ENCODE assay signal across 2 cellular contexts in the genomic region with DNA sequence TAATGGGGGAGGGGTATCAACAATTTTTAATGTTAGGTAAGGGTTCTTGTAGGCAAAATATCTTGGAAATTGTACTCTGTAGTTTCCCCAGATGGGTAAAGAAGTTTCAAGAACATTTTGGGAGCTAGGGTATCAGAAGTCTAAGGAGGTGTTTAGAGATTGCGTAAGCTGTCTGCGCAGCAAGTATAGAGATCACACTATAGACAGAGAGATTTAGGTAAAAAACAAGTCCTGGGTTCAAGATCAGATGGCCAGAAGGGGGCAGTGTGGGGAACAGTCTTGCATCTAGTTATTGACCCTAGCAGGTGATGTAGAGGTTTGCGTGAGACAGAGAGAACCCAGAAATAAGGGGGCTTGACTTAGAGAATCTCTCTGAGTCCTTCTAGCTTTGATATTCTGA.
A peak's percentile ranks its signal among the peaks of the same experiment; 100 is the strongest.
TF ChIP-seq lines count a peak whose summit lies in the region.

No MANE protein-coding gene starts in this region.

TF ChIP-seq in IMR-90, 13 proteins besides CTCF, POLR2A, EP300 and RAD21:
- TF ChIP-seq MXI1 (IDR thresholded peaks at IDR 0.05; ENCODE audit: borderline replicate concordance, low read depth, low read length), result no peak
- no peak for TF ChIP-seq MAFK (IDR thresholded peaks at IDR 0.05; ENCODE audit: low read depth, low read length)
- peak; percentile 52; the same call in 1 of the 2 replicates for TF ChIP-seq CEBPB (IDR thresholded peaks at IDR 0.05; ENCODE audit: low read depth, low read length)
- TF ChIP-seq, protein P1, sequence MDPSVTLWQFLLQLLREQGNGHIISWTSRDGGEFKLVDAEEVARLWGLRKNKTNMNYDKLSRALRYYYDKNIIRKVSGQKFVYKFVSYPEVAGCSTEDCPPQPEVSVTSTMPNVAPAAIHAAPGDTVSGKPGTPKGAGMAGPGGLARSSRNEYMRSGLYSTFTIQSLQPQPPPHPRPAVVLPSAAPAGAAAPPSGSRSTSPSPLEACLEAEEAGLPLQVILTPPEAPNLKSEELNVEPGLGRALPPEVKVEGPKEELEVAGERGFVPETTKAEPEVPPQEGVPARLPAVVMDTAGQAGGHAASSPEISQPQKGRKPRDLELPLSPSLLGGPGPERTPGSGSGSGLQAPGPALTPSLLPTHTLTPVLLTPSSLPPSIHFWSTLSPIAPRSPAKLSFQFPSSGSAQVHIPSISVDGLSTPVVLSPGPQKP (IDR thresholded peaks at IDR 0.05; ENCODE audit: borderline replicate concordance, low read depth, low read length), result no peak

TF ChIP-seq in WTC11, 78 proteins besides CTCF, POLR2A, EP300 and RAD21:
- TF ChIP-seq ZMAT4 (CRISPR knock-in tag; IDR thresholded peaks at IDR 0.05) (no peak), CBFB (CRISPR knock-in tag; IDR thresholded peaks at IDR 0.05; ENCODE audit: low read depth) (no peak), ESRRA (CRISPR knock-in tag; IDR thresholded peaks at IDR 0.05; ENCODE audit: borderline replicate concordance) (no peak), ZBTB21 (CRISPR knock-in tag; IDR thresholded peaks at IDR 0.05; ENCODE audit: borderline replicate concordance) (no peak), NR3C1 (CRISPR knock-in tag; conservative IDR thresholded peaks at IDR 0.05; ENCODE audit: low read depth) (no peak), AR (CRISPR knock-in tag; IDR thresholded peaks at IDR 0.05) (no peak), EMX1 (CRISPR knock-in tag; IDR thresholded peaks at IDR 0.05) (no peak), HMGA2 (CRISPR knock-in tag; IDR thresholded peaks at IDR 0.05) (no peak), ETV6 (CRISPR knock-in tag; IDR thresholded peaks at IDR 0.05) (no peak)
- TF ChIP-seq, protein P2, sequence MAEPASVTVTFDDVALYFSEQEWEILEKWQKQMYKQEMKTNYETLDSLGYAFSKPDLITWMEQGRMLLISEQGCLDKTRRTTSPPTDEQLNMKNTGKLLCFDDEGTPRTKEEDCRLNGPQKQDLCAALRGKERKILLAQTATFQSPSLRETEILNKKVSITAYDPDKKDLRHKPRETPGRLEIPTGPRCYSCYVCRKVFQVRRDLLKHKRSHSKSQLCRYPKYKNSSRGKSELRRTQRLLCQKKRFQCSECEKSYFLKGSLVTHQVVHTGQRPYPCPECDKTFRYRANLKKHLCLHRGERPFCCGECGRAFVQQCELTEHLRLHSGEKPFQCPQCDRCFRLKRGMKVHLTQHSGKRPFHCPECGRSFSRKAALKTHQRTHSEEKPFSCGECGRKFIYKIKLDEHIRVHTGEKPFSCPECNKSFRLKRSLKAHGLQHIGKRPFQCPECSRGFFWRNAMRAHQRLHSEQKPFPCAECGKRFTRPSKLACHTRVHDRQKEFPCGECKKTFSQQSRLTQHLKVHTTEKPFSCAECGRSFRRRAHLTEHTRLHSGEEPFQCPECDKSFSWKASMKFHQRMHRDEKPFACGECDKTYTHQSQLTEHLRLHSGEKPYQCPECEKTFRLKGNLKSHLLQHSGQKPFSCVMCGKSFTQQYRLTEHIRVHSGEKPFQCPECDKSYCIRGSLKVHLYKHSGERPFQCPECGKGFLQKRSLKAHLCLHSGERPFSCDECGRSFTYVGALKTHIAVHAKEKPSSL (CRISPR knock-in tag; conservative IDR thresholded peaks at IDR 0.05), result no peak
- TF ChIP-seq, protein P3, sequence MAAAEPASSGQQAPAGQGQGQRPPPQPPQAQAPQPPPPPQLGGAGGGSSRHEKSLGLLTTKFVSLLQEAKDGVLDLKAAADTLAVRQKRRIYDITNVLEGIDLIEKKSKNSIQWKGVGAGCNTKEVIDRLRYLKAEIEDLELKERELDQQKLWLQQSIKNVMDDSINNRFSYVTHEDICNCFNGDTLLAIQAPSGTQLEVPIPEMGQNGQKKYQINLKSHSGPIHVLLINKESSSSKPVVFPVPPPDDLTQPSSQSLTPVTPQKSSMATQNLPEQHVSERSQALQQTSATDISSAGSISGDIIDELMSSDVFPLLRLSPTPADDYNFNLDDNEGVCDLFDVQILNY (CRISPR knock-in tag; IDR thresholded peaks at IDR 0.05), result no peak
- TF ChIP-seq, protein P4, sequence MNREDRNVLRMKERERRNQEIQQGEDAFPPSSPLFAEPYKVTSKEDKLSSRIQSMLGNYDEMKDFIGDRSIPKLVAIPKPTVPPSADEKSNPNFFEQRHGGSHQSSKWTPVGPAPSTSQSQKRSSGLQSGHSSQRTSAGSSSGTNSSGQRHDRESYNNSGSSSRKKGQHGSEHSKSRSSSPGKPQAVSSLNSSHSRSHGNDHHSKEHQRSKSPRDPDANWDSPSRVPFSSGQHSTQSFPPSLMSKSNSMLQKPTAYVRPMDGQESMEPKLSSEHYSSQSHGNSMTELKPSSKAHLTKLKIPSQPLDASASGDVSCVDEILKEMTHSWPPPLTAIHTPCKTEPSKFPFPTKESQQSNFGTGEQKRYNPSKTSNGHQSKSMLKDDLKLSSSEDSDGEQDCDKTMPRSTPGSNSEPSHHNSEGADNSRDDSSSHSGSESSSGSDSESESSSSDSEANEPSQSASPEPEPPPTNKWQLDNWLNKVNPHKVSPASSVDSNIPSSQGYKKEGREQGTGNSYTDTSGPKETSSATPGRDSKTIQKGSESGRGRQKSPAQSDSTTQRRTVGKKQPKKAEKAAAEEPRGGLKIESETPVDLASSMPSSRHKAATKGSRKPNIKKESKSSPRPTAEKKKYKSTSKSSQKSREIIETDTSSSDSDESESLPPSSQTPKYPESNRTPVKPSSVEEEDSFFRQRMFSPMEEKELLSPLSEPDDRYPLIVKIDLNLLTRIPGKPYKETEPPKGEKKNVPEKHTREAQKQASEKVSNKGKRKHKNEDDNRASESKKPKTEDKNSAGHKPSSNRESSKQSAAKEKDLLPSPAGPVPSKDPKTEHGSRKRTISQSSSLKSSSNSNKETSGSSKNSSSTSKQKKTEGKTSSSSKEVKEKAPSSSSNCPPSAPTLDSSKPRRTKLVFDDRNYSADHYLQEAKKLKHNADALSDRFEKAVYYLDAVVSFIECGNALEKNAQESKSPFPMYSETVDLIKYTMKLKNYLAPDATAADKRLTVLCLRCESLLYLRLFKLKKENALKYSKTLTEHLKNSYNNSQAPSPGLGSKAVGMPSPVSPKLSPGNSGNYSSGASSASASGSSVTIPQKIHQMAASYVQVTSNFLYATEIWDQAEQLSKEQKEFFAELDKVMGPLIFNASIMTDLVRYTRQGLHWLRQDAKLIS (CRISPR knock-in tag; IDR thresholded peaks at IDR 0.05; ENCODE audit: borderline replicate concordance), result no peak
- TF ChIP-seq, protein P5, sequence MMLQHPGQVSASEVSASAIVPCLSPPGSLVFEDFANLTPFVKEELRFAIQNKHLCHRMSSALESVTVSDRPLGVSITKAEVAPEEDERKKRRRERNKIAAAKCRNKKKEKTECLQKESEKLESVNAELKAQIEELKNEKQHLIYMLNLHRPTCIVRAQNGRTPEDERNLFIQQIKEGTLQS (CRISPR knock-in tag; conservative IDR thresholded peaks at IDR 0.05), result no peak
